ENCODE assay signal across 34 cellular contexts in genomic region chr13:96179309-96179708, GRCh38.
"Had no signal": no experiment of that assay in that cellular context is flagged by ENCODE, and none has a peak within 500 bp of the region (broad histone marks: within the 10 kb centered on the region; RNA-seq: fewer than 3 reads in every experiment).

No MANE protein-coding gene starts in this region.

- H3K9me3 ChIP-seq: MG63 had no signal

- H3K4me2 ChIP-seq: KMS-11 had no signal

- H3K27ac ChIP-seq: KMS-11 had no signal

- H3K36me3 ChIP-seq: MG63 had no signal

- H3K9ac ChIP-seq: KMS-11 had no signal

- H3K27me3 ChIP-seq: MG63 had no signal

- DNase-seq: Karpas-422, Kasumi-1, MG63, MM.1S, MV-4-11, NCI-H1048, NCI-H1092, NCI-H1092 treated with DMSO at 0.1 percent for 48 hours, NCI-H1105, NCI-H1105 treated with DMSO at 0.1 percent for 48 hours, NCI-H1417, NCI-H1417 treated with DMSO at 0.1 percent for 48 hours, NCI-H1436, NCI-H1436 treated with DMSO at 0.1 percent for 48 hours, NCI-H146, NCI-H1694, NCI-H1694 treated with DMSO at 0.1 percent for 48 hours, NCI-H187, NCI-H187 treated with DMSO at 0.1 percent for 48 hours, NCI-H1930, NCI-H2029, NCI-H2029 treated with DMSO at 0.1 percent for 48 hours, NCI-H2081, NCI-H2081 treated with DMSO at 0.1 percent for 48 hours, NCI-H2107, NCI-H2171, NCI-H2171 treated with DMSO at 0.1 percent for 48 hours, NCI-H2227 treated with DMSO at 0.1 percent for 48 hours, NCI-H226, NCI-H345, NCI-H446, NCI-H446 treated with DMSO at 0.1 percent for 48 hours, NCI-H510A had no signal

- H3K4me3 ChIP-seq: MG63 had no signal
